Comparison of ENCODE assay signal across 8 cellular contexts in the genomic region with DNA sequence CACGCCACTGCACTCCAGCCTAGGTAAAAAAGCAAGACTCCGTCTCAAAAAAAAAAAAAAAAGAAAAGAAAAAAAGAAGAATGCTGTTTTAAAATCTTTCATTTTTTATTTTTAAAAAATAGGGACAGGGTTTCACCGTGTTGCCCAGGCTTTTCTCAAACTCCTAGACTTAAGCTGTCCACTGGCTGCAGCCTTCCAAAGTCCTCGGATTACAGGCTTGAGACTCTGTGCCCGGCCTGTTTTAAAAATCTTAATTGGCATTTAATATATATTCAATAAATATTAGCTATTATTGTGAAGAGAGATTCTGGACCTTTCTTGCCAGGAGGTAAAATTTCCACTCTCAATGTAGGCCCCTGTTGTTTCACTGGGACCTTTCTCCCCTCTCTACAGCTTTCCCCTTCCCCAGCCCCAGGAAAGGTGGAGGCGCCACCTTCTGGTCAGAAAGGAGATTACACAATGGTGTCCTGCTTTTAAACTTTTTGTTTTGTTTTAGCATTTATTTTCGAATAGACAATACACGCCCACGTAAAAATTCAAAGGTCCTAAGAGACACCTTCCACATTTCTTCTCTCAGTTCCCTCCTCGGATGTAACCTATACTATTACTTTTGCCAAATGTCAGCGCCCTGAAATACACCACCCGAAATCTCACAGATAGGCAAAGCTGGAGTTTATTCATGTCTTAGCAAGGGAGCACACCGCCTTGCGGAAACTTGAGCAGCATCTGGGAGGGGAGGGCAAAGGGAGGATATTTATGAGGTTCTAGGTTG. TPM values are rescaled to one million over a fixed set of nuclear protein-coding genes. Genes with fewer than 3 reads are reported as not detected.
DNase-seq lines count a peak whose midpoint lies in the region; ATAC-seq and TF ChIP-seq lines count a peak whose summit lies in the region.

No MANE protein-coding gene starts in this region.

- no peak for TF ChIP-seq POLR2A in lower leg skin (IDR thresholded peaks at IDR 0.05)

- peak in 1 of 3 donors; percentile 70 for TF ChIP-seq CTCF in lower leg skin (IDR thresholded peaks at IDR 0.05)

- peak; percentile 81 for ATAC-seq in Right ventricle myocardium inferior
- no peak for ATAC-seq in GM21619 (IDR thresholded peaks at IDR 0.05; ENCODE audit: unreplicated experiment)

- intact Hi-C loops in Right ventricle myocardium inferior (cut with DNase I) (loop anchor here (2.0 to 5.0 kb wide), 2 partner anchors 110 to 208 kb away; no protein-coding TSS in a partner anchor), cardiac septum (cut with DNase I) (loop anchor here (5.0 kb wide), 3 partner anchors 152 to 233 kb away; no protein-coding TSS in a partner anchor), lower leg skin (cut with DNase I; ENCODE audit: low total_unique reads) (loop anchor here (10.0 kb wide), 1 partner anchor 206 kb away; no protein-coding TSS in a partner anchor)

- no peak overlapping the region for H3K4me3 ChIP-seq in lower leg skin (ENCODE audit: low read depth, poor library complexity, severe bottlenecking)

- DNase-seq in Right ventricle myocardium inferior (ENCODE audit: missing footprints) (no peak), cardiac septum (ENCODE audit: low spot score) (no peak), NCI-H1048 (lab: John Stamatoyannopoulos, UW) (peak; percentile 8), dedifferentiated amniotic fluid mesenchymal stem cell (ENCODE audit: extremely low spot score) (peak; percentile 48), lower leg skin (ENCODE audit: low spot score in 2 of 2) (peak; percentile 30 to 88)
- peak; percentile 22 for DNase-seq in activated CD4-positive, alpha-beta T cell treated with anti-CD3 and anti-CD28 coated beads for 1 hour
- DNase-seq in stimulated activated CD4-positive, alpha-beta T cell treated with anti-CD3 and anti-CD28 coated beads, TNF-alpha, amount 100 ng/mL, for 48 hours (ENCODE audit: low read depth in 3 of 3), result peak in 2 of 3 donors; percentile 45 to 47

- 31% methylated on average over 14 of the region's 14 CpGs for WGBS in lower leg skin, 2 donors

RNA-seq across cellular contexts. Expression of a gene that starts 23.8 kb away (rescaled TPM):
- 20.9 TPM for total RNA-seq in Right ventricle myocardium inferior
- total RNA-seq in cardiac septum, result 25.5 TPM
- total RNA-seq in lower leg skin, result 10 to 100 TPM in 2 of 4 donors, 1 to 10 TPM in 2; 4.6 to 14.9 (median 11.0) TPM

RNA-seq across cellular contexts. Expression of a gene that starts 58.9 kb away (rescaled TPM):
- total RNA-seq in Right ventricle myocardium inferior, result 83.0 TPM
- 87.1 TPM for total RNA-seq in cardiac septum
- 100 to 1,000 TPM in 1 of 4 donors, 10 to 100 TPM in 3; 72.8 to 122 (median 73.4) TPM for total RNA-seq in lower leg skin

Comparison
In these comparisons a context has a peak if more than half of its experiments do, and no peak if none do; other contexts are left out.
1. DNase-seq: peak in NCI-H1048 (single experiment), activated CD4-positive, alpha-beta T cell treated with anti-CD3 and anti-CD28 coated beads for 1 hour (single experiment), dedifferentiated amniotic fluid mesenchymal stem cell (single experiment), lower leg skin (2 of 2) and stimulated activated CD4-positive, alpha-beta T cell treated with anti-CD3 and anti-CD28 coated beads, TNF-alpha, amount 100 ng/mL, for 48 hours (2 of 3); none in Right ventricle myocardium inferior (single experiment) and cardiac septum (single experiment).